Comparison of ENCODE assay signal across 21 cellular contexts in genomic region chr3:37442397-37442796, GRCh38. TPM values are rescaled to one million over a fixed set of nuclear protein-coding genes. Genes with fewer than 3 reads are reported as not detected.
"Had no signal": no experiment of that assay in that cellular context is flagged by ENCODE, and none has a peak within 500 bp of the region (broad histone marks: within the 10 kb centered on the region; RNA-seq: fewer than 3 reads in every experiment).

No MANE protein-coding gene starts in this region.

- H3K9me3 ChIP-seq: SK-N-SH had no signal

- H3K9ac ChIP-seq: SK-N-SH had no signal

- H3K4me2 ChIP-seq: SK-N-SH had no signal

- FAIRE-seq: RCC 7860 had no signal

- DNase-seq: IMR-90, NCI-H1048, NCI-H1105, NCI-H1417, NCI-H1436 treated with DMSO at 0.1 percent for 48 hours, NCI-H1694, NCI-H187 treated with DMSO at 0.1 percent for 48 hours, NCI-H2029 treated with DMSO at 0.1 percent for 48 hours, NCI-H2107, NCI-H2227 treated with DMSO at 0.1 percent for 48 hours, NCI-H446, NCI-H510A, NCI-H524 treated with DMSO at 0.1 percent for 48 hours, NCI-H774, RPMI8226, SHP77, SK-N-SH had no signal

RNA-seq across cellular contexts. Expression of gene ITGA9, which starts 9.5 kb away (rescaled TPM):
- total RNA-seq: HT-29, LHCN-M2, MCF 10A had no signal
- polyA plus RNA-seq: IMR-90 had no signal
